ENCODE assay signal across 8 cellular contexts in the genomic region with DNA sequence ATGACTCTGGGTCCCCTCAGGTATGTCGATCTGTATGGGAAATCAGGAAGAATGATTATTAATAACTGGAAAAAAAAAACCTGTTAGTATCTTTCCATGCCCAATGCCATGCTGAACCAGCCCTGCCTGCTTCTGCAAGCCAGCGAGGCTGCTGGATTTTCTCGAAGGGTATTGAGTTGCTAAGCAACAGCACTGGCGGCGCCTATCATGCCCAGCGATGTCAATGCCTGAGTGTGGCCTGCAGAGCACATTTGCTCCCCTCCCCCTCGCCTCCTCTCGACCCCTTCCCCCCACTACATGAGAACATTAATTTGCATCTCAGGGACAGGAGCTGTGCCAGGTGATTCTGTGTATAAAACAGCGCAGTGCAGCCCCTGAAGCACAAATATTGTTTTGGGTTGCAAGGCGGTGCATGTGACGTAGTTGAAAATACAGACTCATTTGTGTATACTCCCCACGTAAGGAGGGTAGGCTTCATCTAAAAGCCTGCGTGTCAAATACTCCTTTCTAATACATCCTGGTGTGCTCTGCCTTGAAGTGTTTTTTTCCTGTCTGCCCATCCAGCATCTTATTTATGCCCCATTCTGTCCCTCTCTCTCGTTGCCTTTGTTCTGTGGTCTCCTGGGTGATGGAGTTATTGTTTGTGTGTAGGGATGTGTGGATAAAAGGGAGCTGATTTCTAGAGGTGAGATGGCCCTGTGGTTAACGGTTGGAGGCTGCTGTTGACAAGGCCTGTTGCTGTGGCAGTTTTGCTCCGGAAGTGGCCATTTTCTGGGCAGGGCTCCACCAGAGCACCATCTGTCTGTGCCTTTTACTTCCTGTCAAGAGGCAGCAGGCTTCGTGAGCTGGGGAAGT. TPM values are rescaled to one million over a fixed set of nuclear protein-coding genes. Genes with fewer than 3 reads are reported as not detected.
DNase-seq lines count a peak whose midpoint lies in the region; ATAC-seq and TF ChIP-seq lines count a peak whose summit lies in the region.

No MANE protein-coding gene starts in this region.

- H3K27ac Mint-ChIP-seq in activated naive CD8-positive, alpha-beta T cell, result peak overlapping the region; percentile 99

- H3K4me3 ChIP-seq in DND-41 (ENCODE audit: low read depth in 1 of 2, low read length in 2 of 2) (peak overlapping the region in 1 of 2 experiments; percentile 52; a peak in 2 of 4 replicates), MM.1S (ENCODE audit: low read length) (peak overlapping the region; percentile 29), heart left ventricle (peak overlapping the region in 6 of 12 donors; percentile 6 to 33 (median 31)), rectal smooth muscle tissue (ENCODE audit: low read length) (peak overlapping the region; percentile 53)

- peaks cover 69% of the 10 kb centered on the region for H3K4me1 ChIP-seq in DND-41 (ENCODE audit: insufficient read depth, low read length)
- peaks cover 31% of the 10 kb centered on the region for H3K4me1 ChIP-seq in MM.1S (ENCODE audit: low read length)
- H3K4me1 ChIP-seq in heart left ventricle, result peaks cover 0 to 48% (median 14%) of the 10 kb centered on the region in 12 donors
- peaks cover 16% of the 10 kb centered on the region for H3K4me1 ChIP-seq in rectal smooth muscle tissue (ENCODE audit: control insufficient read depth, insufficient read depth, low read length)

- H2AFZ ChIP-seq in DND-41 (ENCODE audit: low read depth, low read length) (peak overlapping the region; percentile 45), MM.1S (ENCODE audit: low read length) (peak overlapping the region; percentile 55)

- H3K27me3 ChIP-seq in DND-41 (ENCODE audit: insufficient read depth, low read length, poor library complexity), result no peaks in the 10 kb centered on the region
- H3K27me3 ChIP-seq in MM.1S (replicated peaks; ENCODE audit: insufficient read depth, low read length), result no peaks in the 10 kb centered on the region
- no peaks in the 10 kb centered on the region for H3K27me3 ChIP-seq in heart left ventricle
- no peaks in the 10 kb centered on the region for H3K27me3 ChIP-seq in rectal smooth muscle tissue (ENCODE audit: control insufficient read depth, insufficient read depth, low read length)

- H3F3A ChIP-seq in MM.1S (ENCODE audit: insufficient read depth, low read length), result peaks cover 18% of the 10 kb centered on the region

- peaks cover 82% of the 10 kb centered on the region for H3K4me1 Mint-ChIP-seq in activated naive CD8-positive, alpha-beta T cell (ENCODE audit: low read depth)

- peak overlapping the region; percentile 81 for H3K4me3 Mint-ChIP-seq in activated naive CD8-positive, alpha-beta T cell

- TF ChIP-seq CTCF in DND-41 (IDR thresholded peaks at IDR 0.05; ENCODE audit: borderline replicate concordance, extremely low read depth, low read length, poor library complexity, severe bottlenecking) (no peak), MM.1S (IDR thresholded peaks at IDR 0.05; ENCODE audit: low read length) (no peak), heart left ventricle (IDR thresholded peaks at IDR 0.05) (no peak)

- H3K9me2 ChIP-seq in MM.1S (replicated peaks; ENCODE audit: insufficient read depth, low read length), result no peaks in the 10 kb centered on the region

- H4K20me1 ChIP-seq in DND-41 (ENCODE audit: insufficient read depth, low read length) (no peaks in the 10 kb centered on the region), MM.1S (ENCODE audit: insufficient read depth, low read length) (no peaks in the 10 kb centered on the region)

- no peaks in the 10 kb centered on the region for H3K27me3 Mint-ChIP-seq in activated naive CD8-positive, alpha-beta T cell

- no peaks in the 10 kb centered on the region for H3K9me3 ChIP-seq in DND-41 (ENCODE audit: insufficient read depth, low read length, severe bottlenecking)
- H3K9me3 ChIP-seq in MM.1S (replicated peaks; ENCODE audit: insufficient read depth, low read length), result no peaks in the 10 kb centered on the region
- H3K9me3 ChIP-seq in heart left ventricle, result peaks cover 0 to 8% (median 0%) of the 10 kb centered on the region in 12 donors

- H3K36me3 ChIP-seq in DND-41 (ENCODE audit: insufficient read depth, low read length) (peaks cover 32% of the 10 kb centered on the region), MM.1S (replicated peaks; ENCODE audit: insufficient read depth, low read length) (no peaks in the 10 kb centered on the region), heart left ventricle (no peaks in the 10 kb centered on the region), rectal smooth muscle tissue (ENCODE audit: control insufficient read depth, insufficient read depth, low read length) (no peaks in the 10 kb centered on the region)

- peaks cover 8% of the 10 kb centered on the region for H3K36me3 Mint-ChIP-seq in activated naive CD8-positive, alpha-beta T cell

- 48 to 55% (median 51%) methylated on average over 16 to 17 of the region's 17 CpGs for WGBS in heart left ventricle, 4 donors

- H3K9ac ChIP-seq in DND-41 (ENCODE audit: low read depth, low read length) (peak overlapping the region; percentile 69), MM.1S (ENCODE audit: low read length) (peak overlapping the region; percentile 43), rectal smooth muscle tissue (ENCODE audit: low read length) (no peak overlapping the region)

- ATAC-seq in DND-41 (ENCODE audit: insufficient read depth, low read depth), result peak; percentile 77
- ATAC-seq in GM21825 (IDR thresholded peaks at IDR 0.05; ENCODE audit: unreplicated experiment), result peak; percentile 42
- peak; percentile 60 to 79 (median 69) for ATAC-seq in heart left ventricle

- no peak for TF ChIP-seq POLR2A in heart left ventricle (IDR thresholded peaks at IDR 0.05)

- H3K9me3 Mint-ChIP-seq in activated naive CD8-positive, alpha-beta T cell (ENCODE audit: low read depth), result no peaks in the 10 kb centered on the region

- DNase-seq in DND-41 (peak; percentile 96), MM.1S (peak; percentile 72), SK-N-DZ (ENCODE audit: low spot score) (peak; percentile 43), heart left ventricle (peak in 4 of 5 donors; percentile 37 to 77 (median 64)), 8988T (no peak)

- H3K4me2 ChIP-seq in DND-41 (ENCODE audit: insufficient read depth, low read length) (peak overlapping the region; percentile 67), MM.1S (ENCODE audit: low read depth, low read length) (peak overlapping the region; percentile 62)

- intact Hi-C loops in heart left ventricle (cut with DNase I), result no loop called here

- H3K79me2 ChIP-seq in DND-41 (ENCODE audit: insufficient read depth, low read length), result peaks cover 55% of the 10 kb centered on the region
- H3K79me2 ChIP-seq in MM.1S (ENCODE audit: low read length), result no peaks in the 10 kb centered on the region

- H3K27ac ChIP-seq in DND-41 (ENCODE audit: low read length) (peak overlapping the region; percentile 98), MM.1S (ENCODE audit: low read length) (peak overlapping the region; percentile 80), heart left ventricle (peak overlapping the region in 10 of 12 donors; percentile 29 to 92 (median 51)), rectal smooth muscle tissue (ENCODE audit: low read depth, low read length) (peak overlapping the region; percentile 89)

RNA-seq across cellular contexts. Expression of a gene that starts 32.7 kb away (rescaled TPM):
- 223 and 273 TPM in 2 replicates for polyA plus RNA-seq in SK-N-DZ (2014; cell fraction: cytosol; rRNA removed)
- polyA plus RNA-seq in SK-N-DZ (2014; cell fraction: nucleus; rRNA removed), result 118 and 259 TPM in 2 replicates
- 1,000 to 10,000 TPM in 1 of 9 donors, 100 to 1,000 TPM in 8; 472 to 1,228 (median 735) TPM for total RNA-seq in heart left ventricle
- 1,000 to 10,000 TPM in 1 of 2 donors, 100 to 1,000 TPM in 1; 745 to 2,204 TPM for polyA plus RNA-seq in heart left ventricle
